10 cellular contexts compared by ENCODE assay signal in the genomic region with DNA sequence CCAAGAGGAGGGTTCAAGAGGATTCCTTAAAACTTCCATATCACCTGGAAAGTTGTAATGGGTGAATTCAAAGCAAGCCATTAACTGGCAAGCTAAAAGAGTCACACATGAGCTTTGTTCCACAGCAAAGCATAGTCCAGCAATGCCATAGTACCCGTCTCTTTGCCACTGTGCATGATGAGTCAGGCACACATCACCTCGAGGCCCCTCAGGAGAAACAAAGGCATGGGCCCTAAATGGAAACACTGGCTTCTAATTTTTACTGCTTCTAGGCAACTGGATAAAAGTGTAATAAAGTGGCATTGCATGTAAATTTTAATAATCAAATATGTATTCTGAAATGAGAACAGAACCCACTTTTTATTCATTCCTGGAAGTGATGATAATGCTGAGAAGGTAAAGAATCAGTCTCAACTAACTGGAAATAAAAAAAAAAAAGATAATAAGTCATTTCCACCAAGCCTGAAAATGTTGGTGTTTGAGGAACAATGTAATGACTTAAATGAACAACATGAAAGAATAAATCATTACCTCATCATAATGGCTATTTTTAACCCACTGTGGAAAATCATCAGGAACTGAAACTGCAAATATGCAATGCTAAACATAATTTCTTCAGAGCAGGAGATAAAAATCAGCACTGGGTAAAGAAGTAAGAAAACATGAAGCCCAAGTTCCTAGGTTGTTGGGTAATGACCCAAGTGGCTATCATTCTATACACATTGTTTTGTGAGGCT.
DNase-seq lines count a peak whose midpoint lies in the region; ATAC-seq and TF ChIP-seq lines count a peak whose summit lies in the region.
"Had no signal": no experiment of that assay in that cellular context is flagged by ENCODE, and none has a peak within 500 bp of the region (broad histone marks: within the 10 kb centered on the region; RNA-seq: fewer than 3 reads in every experiment).

No MANE protein-coding gene starts in this region.

- H3K9me3 Mint-ChIP-seq in activated CD8-positive, alpha-beta memory T cell treated with anti-CD3 and anti-CD28 coated beads, Interleukin-2, amount 10 ng/mL, durations not matched to agents 7 days and 5 days (ENCODE audit: low read depth), result peaks cover 3% of the 10 kb centered on the region
- no peaks in the 10 kb centered on the region for H3K9me3 Mint-ChIP-seq in chondrocyte (ENCODE audit: low read depth)

- peak; percentile 59 for ATAC-seq in activated CD8-positive, alpha-beta memory T cell treated with anti-CD3 and anti-CD28 coated beads, Interleukin-2, amount 10 ng/mL, durations not matched to agents 7 days and 5 days

- H3K4me1 ChIP-seq in vagina, result peaks cover 16% of the 10 kb centered on the region
- H3K4me1 ChIP-seq in tibial artery, result peaks cover 0 to 17% (median 0%) of the 10 kb centered on the region in 4 donors

- H3K9me3 ChIP-seq in vagina, result no peaks in the 10 kb centered on the region
- no peaks in the 10 kb centered on the region for H3K9me3 ChIP-seq in tibial artery
- H3K9me3 ChIP-seq: BE2C, transverse colon had no signal

- H3K27ac ChIP-seq in vagina (no peak overlapping the region), tibial artery (no peak overlapping the region)
- H3K27ac ChIP-seq: transverse colon had no signal

- CTCF ChIA-PET in activated CD8-positive, alpha-beta memory T cell treated with anti-CD3 and anti-CD28 coated beads, Interleukin-2, amount 10 ng/mL, durations not matched to agents 7 days and 5 days (lab: Charles Lee), result interaction anchor here (1.0 to 1.3 kb wide), 2 partner anchors 11 to 101 kb away, joined by 3 to 5 read pairs; no protein-coding TSS in a partner anchor

- H3K27me3 Mint-ChIP-seq in activated CD8-positive, alpha-beta memory T cell treated with anti-CD3 and anti-CD28 coated beads, Interleukin-2, amount 10 ng/mL, durations not matched to agents 7 days and 5 days, result no peaks in the 10 kb centered on the region
- H3K27me3 Mint-ChIP-seq in chondrocyte (ENCODE audit: low read depth), result no peaks in the 10 kb centered on the region

- H3K4me1 Mint-ChIP-seq in activated CD8-positive, alpha-beta memory T cell treated with anti-CD3 and anti-CD28 coated beads, Interleukin-2, amount 10 ng/mL, durations not matched to agents 7 days and 5 days, result peaks cover 51% of the 10 kb centered on the region
- H3K4me1 Mint-ChIP-seq in chondrocyte (ENCODE audit: low read depth), result peaks cover 63% of the 10 kb centered on the region

- TF ChIP-seq CTCF in NB4 (IDR thresholded peaks at IDR 0.05; ENCODE audit: low read depth, low read length) (no peak), chondrocyte (IDR thresholded peaks at IDR 0.05) (no peak), vagina (IDR thresholded peaks at IDR 0.05) (no peak), tibial artery (IDR thresholded peaks at IDR 0.05) (no peak)

- no peaks in the 10 kb centered on the region for H3K27me3 ChIP-seq in vagina
- H3K27me3 ChIP-seq in tibial artery, result no peaks in the 10 kb centered on the region
- H3K27me3 ChIP-seq: BE2C, transverse colon had no signal

- no peak overlapping the region for H3K4me3 Mint-ChIP-seq in activated CD8-positive, alpha-beta memory T cell treated with anti-CD3 and anti-CD28 coated beads, Interleukin-2, amount 10 ng/mL, durations not matched to agents 7 days and 5 days
- H3K4me3 Mint-ChIP-seq in chondrocyte (ENCODE audit: unreplicated experiment), result no peak overlapping the region

- no peak for DNase-seq in activated CD8-positive, alpha-beta memory T cell treated with anti-CD3 and anti-CD28 coated beads, Interleukin-2, amount 10 ng/mL, durations not matched to agents 7 days and 5 days
- no peak for DNase-seq in activated CD8-positive, alpha-beta memory T cell treated with anti-CD3 and anti-CD28 coated beads, Interleukin-2, amount 50 U/mL, for 4 hours
- DNase-seq in NB4 (ENCODE audit: low read depth) (peak; percentile 43), chondrocyte (ENCODE audit: low spot score) (no peak), vagina (ENCODE audit: extremely low spot score in 2 of 2) (no peak), tibial artery (no peak), NCI-H510A treated with DMSO at 0.1 percent for 48 hours (lab: John Stamatoyannopoulos, UW) (no peak)
- peak; percentile 21 to 38 (median 35) for DNase-seq in stimulated activated CD4-positive, alpha-beta T cell treated with anti-CD3 and anti-CD28 coated beads, TNF-alpha, amount 100 ng/mL, for 24 hours (ENCODE audit: low read depth in 3 of 3)
- DNase-seq: BE2C, transverse colon had no signal

- H3K27ac Mint-ChIP-seq in activated CD8-positive, alpha-beta memory T cell treated with anti-CD3 and anti-CD28 coated beads, Interleukin-2, amount 10 ng/mL, durations not matched to agents 7 days and 5 days, result peak overlapping the region; percentile 62
- H3K27ac Mint-ChIP-seq in chondrocyte (ENCODE audit: unreplicated experiment), result peak overlapping the region; percentile 70

- H3K36me3 ChIP-seq in vagina (no peaks in the 10 kb centered on the region), tibial artery (no peaks in the 10 kb centered on the region)
- H3K36me3 ChIP-seq: transverse colon had no signal

- no peak for TF ChIP-seq POLR2A in NB4 (IDR thresholded peaks at IDR 0.05; ENCODE audit: extremely low read depth, insufficient read length)
- no peak for TF ChIP-seq POLR2A in vagina (IDR thresholded peaks at IDR 0.05)

- peaks cover 49% of the 10 kb centered on the region for H3K36me3 Mint-ChIP-seq in activated CD8-positive, alpha-beta memory T cell treated with anti-CD3 and anti-CD28 coated beads, Interleukin-2, amount 10 ng/mL, durations not matched to agents 7 days and 5 days
- H3K36me3 Mint-ChIP-seq in chondrocyte (ENCODE audit: low read depth), result peaks cover 6% of the 10 kb centered on the region

- H3K4me3 ChIP-seq in NB4 (ENCODE audit: low read depth, low read length), result no peak overlapping the region
- no peak overlapping the region for H3K4me3 ChIP-seq in vagina
- no peak overlapping the region for H3K4me3 ChIP-seq in tibial artery
- H3K4me3 ChIP-seq: transverse colon had no signal

- intact Hi-C loops in vagina (cut with DNase I), result no loop called here
- intact Hi-C loops in tibial artery (cut with DNase I; ENCODE audit: low total_unique reads), result no loop called here

Comparison
In these comparisons a context has a peak if more than half of its experiments do, and no peak if none do; other contexts are left out.
1. DNase-seq: peak in NB4 (single experiment) and stimulated activated CD4-positive, alpha-beta T cell treated with anti-CD3 and anti-CD28 coated beads, TNF-alpha, amount 100 ng/mL, for 24 hours (3 of 3); none in activated CD8-positive, alpha-beta memory T cell treated with anti-CD3 and anti-CD28 coated beads, Interleukin-2, amount 10 ng/mL, durations not matched to agents 7 days and 5 days (single experiment), activated CD8-positive, alpha-beta memory T cell treated with anti-CD3 and anti-CD28 coated beads, Interleukin-2, amount 50 U/mL, for 4 hours (single experiment), chondrocyte (single experiment), vagina (0 of 2), tibial artery (0 of 2) and NCI-H510A treated with DMSO at 0.1 percent for 48 hours (single experiment).